In genomic region chr12:22054155-22054554, GRCh38 we compare ENCODE assay signal across 26 cellular contexts. TPM values are rescaled to one million over a fixed set of nuclear protein-coding genes. Genes with fewer than 3 reads are reported as not detected.
DNase-seq lines count a peak whose midpoint lies in the region; ATAC-seq, FAIRE-seq and TF ChIP-seq lines count a peak whose summit lies in the region.
"Had no signal": no experiment of that assay in that cellular context is flagged by ENCODE, and none has a peak within 500 bp of the region (broad histone marks: within the 10 kb centered on the region; RNA-seq: fewer than 3 reads in every experiment).

No MANE protein-coding gene starts in this region.

- ATAC-seq in HepG2 (no peak), right lobe of liver (no peak), IMR-90 (ENCODE audit: low read depth) (no peak), K562 (no peak), mucosa of descending colon (no peak), GM18873 (IDR thresholded peaks at IDR 0.05; ENCODE audit: low FRiP score, unreplicated experiment) (no peak)

- no peak for TF ChIP-seq POLR2A in HepG2 (IDR thresholded peaks at IDR 0.05; ENCODE audit: insufficient read depth in 1 of 2, low read depth in 2 of 2, low read length in 2 of 2)
- TF ChIP-seq POLR2A in right lobe of liver (IDR thresholded peaks at IDR 0.05): no peak
- no peak for TF ChIP-seq POLR2A in IMR-90 (IDR thresholded peaks at IDR 0.05; ENCODE audit: low read depth, low read length)
- TF ChIP-seq POLR2A in K562 (conservative IDR thresholded peaks at IDR 0.05): no peak

- H3K4me3 ChIP-seq in HepG2 (replicated peaks in 1 of 3; ENCODE audit: insufficient read depth in 1 of 3, low read depth in 2 of 3, low read length in 3 of 3) (no peak overlapping the region), right lobe of liver (no peak overlapping the region), IMR-90 (ENCODE audit: insufficient read depth, low read depth, low read length) (no peak overlapping the region), K562 (no peak overlapping the region), mucosa of descending colon (no peak overlapping the region), mesenchymal stem cell (ENCODE audit: insufficient read depth in 1 of 2, low read depth in 1 of 2, low read length in 2 of 2) (no peak overlapping the region)
- H3K4me3 ChIP-seq: BLaER1 had no signal

- H3K9me1 ChIP-seq in IMR-90 (ENCODE audit: insufficient read depth, low read length): no peaks in the 10 kb centered on the region; the same call in 1 of the 2 replicates
- H3K9me1 ChIP-seq in K562 (ENCODE audit: control insufficient read depth, insufficient read depth, low read length): no peaks in the 10 kb centered on the region

- H2BK12ac ChIP-seq in mesenchymal stem cell (ENCODE audit: low read length in 2 of 2): no peak overlapping the region

- H3K4ac ChIP-seq in IMR-90 (ENCODE audit: low read depth, low read length) (no peak overlapping the region), mesenchymal stem cell (ENCODE audit: low read depth in 1 of 2, low read length in 2 of 2) (no peak overlapping the region)

- no peaks in the 10 kb centered on the region for H3K9me3 ChIP-seq in HepG2 (ENCODE audit: low read length)
- H3K9me3 ChIP-seq in right lobe of liver: no peaks in the 10 kb centered on the region
- no peaks in the 10 kb centered on the region for H3K9me3 ChIP-seq in IMR-90 (ENCODE audit: control insufficient read depth, insufficient read depth, low read length)
- no peaks in the 10 kb centered on the region; the same call in 1 of the 2 replicates for H3K9me3 ChIP-seq in K562 (replicated peaks; ENCODE audit: control insufficient read depth, insufficient read depth, low read depth, low read length)
- H3K9me3 ChIP-seq in mucosa of descending colon: no peaks in the 10 kb centered on the region
- no peaks in the 10 kb centered on the region for H3K9me3 ChIP-seq in mesenchymal stem cell (ENCODE audit: control insufficient read depth, low read length)
- H3K9me3 ChIP-seq: BE2C, BLaER1 had no signal

- no peak overlapping the region for H4K91ac ChIP-seq in IMR-90 (ENCODE audit: insufficient read depth, low read depth, low read length)
- H4K91ac ChIP-seq in mesenchymal stem cell (ENCODE audit: low read length): no peak overlapping the region

- no peak overlapping the region for H2BK15ac ChIP-seq in IMR-90 (ENCODE audit: low read depth, low read length)
- no peak overlapping the region for H2BK15ac ChIP-seq in mesenchymal stem cell (ENCODE audit: low read depth, poor library complexity, severe bottlenecking)

- H2BK5ac ChIP-seq in IMR-90 (ENCODE audit: low read depth, low read length, poor library complexity, severe bottlenecking) (no peak overlapping the region), mesenchymal stem cell (ENCODE audit: low read depth, low read length, poor library complexity, severe bottlenecking) (no peak overlapping the region)

- in situ Hi-C loops in HepG2 (cut with HindIII; ENCODE audit: extremely low pct_ligation_motif_present, low pct_unique_long_range_greater_than_20kb): no loop called here
- in situ Hi-C loops in IMR-90 (cut with MboI; ENCODE audit: low sequenced_read_pairs): no loop called here
- in situ Hi-C loops in K562 (cut with MboI): no loop called here

- DNase-seq in HepG2 (ENCODE audit: low spot score): no peak
- no peak for DNase-seq in right lobe of liver
- no peak for DNase-seq in IMR-90
- DNase-seq in K562 (ENCODE audit: extremely low read depth in 1 of 4, low spot score in 3 of 4): no peak
- DNase-seq in superior temporal gyrus (ENCODE audit: extremely low spot score): peak; percentile 13
- DNase-seq in mucosa of descending colon: no peak
- no peak for DNase-seq in mesenchymal stem cell
- DNase-seq: ACHN; BE2C; C1 segment of cervical spinal cord; CD4-positive, alpha-beta memory T cell; CD4-positive, CD25-positive, alpha-beta regulatory T cell; CD8-positive, alpha-beta memory T cell; COR-L47; DMS 273 treated with DMSO at 0.1 percent for 48 hours; DMS153; DMS53; DMS79; DND-41; EL; GDM1 had no signal

- no peak for FAIRE-seq in HepG2 (lab: Jason Lieb, UNC)
- no peak for FAIRE-seq in K562 (lab: Jason Lieb, UNC)
- FAIRE-seq: GM12891, GM19239 had no signal

- H3K4me2 ChIP-seq in HepG2 (ENCODE audit: low read depth, low read length) (no peak overlapping the region), IMR-90 (ENCODE audit: low read depth, low read length) (no peak overlapping the region), K562 (ENCODE audit: insufficient read depth, low read length) (no peak overlapping the region), mesenchymal stem cell (ENCODE audit: low read length, poor library complexity, severe bottlenecking) (no peak overlapping the region)
- H3K4me2 ChIP-seq: BLaER1 had no signal

- no peaks in the 10 kb centered on the region for H3K27me3 ChIP-seq in HepG2 (ENCODE audit: control insufficient read depth in 1 of 2, insufficient read depth in 2 of 2, low read length in 2 of 2)
- H3K27me3 ChIP-seq in right lobe of liver: no peaks in the 10 kb centered on the region
- no peaks in the 10 kb centered on the region for H3K27me3 ChIP-seq in IMR-90 (ENCODE audit: control insufficient read depth, insufficient read depth, low read length)
- no peaks in the 10 kb centered on the region for H3K27me3 ChIP-seq in K562 (ENCODE audit: control insufficient read depth in 2 of 2, insufficient read depth in 2 of 2, low read length in 2 of 2)
- no peaks in the 10 kb centered on the region for H3K27me3 ChIP-seq in mesenchymal stem cell (ENCODE audit: control insufficient read depth in 1 of 2, insufficient read depth in 1 of 2, low read length in 2 of 2)
- H3K27me3 ChIP-seq: BE2C, BLaER1 had no signal

- H3K18ac ChIP-seq in IMR-90 (ENCODE audit: low read depth, low read length) (no peak overlapping the region), mesenchymal stem cell (ENCODE audit: low read depth in 1 of 2, low read length in 2 of 2) (no peak overlapping the region)

- H2BK120ac ChIP-seq in IMR-90 (ENCODE audit: low read depth, low read length) (no peak overlapping the region), mesenchymal stem cell (ENCODE audit: low read depth, low read length) (no peak overlapping the region)

- H4K20me1 ChIP-seq in HepG2 (ENCODE audit: insufficient read depth, low read length): no peaks in the 10 kb centered on the region
- no peaks in the 10 kb centered on the region for H4K20me1 ChIP-seq in IMR-90 (ENCODE audit: insufficient read depth, low read length)
- no peaks in the 10 kb centered on the region for H4K20me1 ChIP-seq in K562 (replicated peaks; ENCODE audit: control insufficient read depth, insufficient read depth, low read length)

- H3K36me3 ChIP-seq in HepG2 (replicated peaks in 1 of 2; ENCODE audit: control insufficient read depth in 1 of 2, insufficient read depth in 2 of 2, low read length in 2 of 2): peaks cover 0 to 17% of the 10 kb centered on the region in 2 experiments; a peak in 3 of 5 replicates
- H3K36me3 ChIP-seq in right lobe of liver: peaks cover 0 to 15% (median 7%) of the 10 kb centered on the region in 4 donors
- peaks cover 6% of the 10 kb centered on the region for H3K36me3 ChIP-seq in IMR-90 (ENCODE audit: control insufficient read depth, insufficient read depth, low read length)
- peaks cover 79% of the 10 kb centered on the region for H3K36me3 ChIP-seq in K562 (ENCODE audit: control insufficient read depth, insufficient read depth, low read length)
- no peaks in the 10 kb centered on the region for H3K36me3 ChIP-seq in mucosa of descending colon (ENCODE audit: low read depth)
- H3K36me3 ChIP-seq in mesenchymal stem cell (ENCODE audit: control insufficient read depth in 1 of 2, insufficient read depth in 2 of 2, low read depth in 1 of 2, low read length in 2 of 2): peaks cover 4 to 46% of the 10 kb centered on the region in 2 experiments

- H3K9ac ChIP-seq in HepG2 (ENCODE audit: insufficient read depth, low read depth, low read length) (no peak overlapping the region), IMR-90 (ENCODE audit: low read depth, low read length) (no peak overlapping the region), K562 (ENCODE audit: insufficient read depth in 1 of 2, low read depth in 2 of 2, low read length in 2 of 2) (no peak overlapping the region), mesenchymal stem cell (ENCODE audit: low read length) (no peak overlapping the region)
- H3K9ac ChIP-seq: BLaER1 had no signal

- no peak overlapping the region for H3K14ac ChIP-seq in IMR-90 (replicated peaks; ENCODE audit: low read depth, low read length)
- no peak overlapping the region for H3K14ac ChIP-seq in mesenchymal stem cell (ENCODE audit: low read length in 2 of 2)

- CTCF ChIA-PET in HepG2 (lab: Yijun Ruan, JAX; ENCODE audit: low intra/inter-chr PET ratio, low total read pairs): no interaction called here
- CTCF ChIA-PET in IMR-90 (lab: Yijun Ruan, JAX): no interaction called here
- CTCF ChIA-PET in K562 (lab: Yijun Ruan, JAX; ENCODE audit: low intra/inter-chr PET ratio): no interaction called here

- dilution Hi-C loops in IMR-90 (cut with HindIII; ENCODE audit: low sequenced_read_pairs, unreplicated experiment): no loop called here

- TF ChIP-seq EP300 in HepG2 (IDR thresholded peaks at IDR 0.05; ENCODE audit: low read depth in 2 of 2, low read length in 2 of 2) (no peak), HepG2 (CRISPR knock-in tag; IDR thresholded peaks at IDR 0.05; ENCODE audit: borderline replicate concordance) (no peak), K562 (IDR thresholded peaks at IDR 0.05; ENCODE audit: low read length) (no peak)

- H2AK5ac ChIP-seq in IMR-90 (ENCODE audit: low read depth, low read length) (no peak overlapping the region), mesenchymal stem cell (ENCODE audit: low read length, severe bottlenecking) (no peak overlapping the region)

- H3K27ac ChIP-seq in HepG2 (ENCODE audit: extremely low read length, insufficient read depth, low read length) (no peak overlapping the region), right lobe of liver (no peak overlapping the region), IMR-90 (ENCODE audit: insufficient read depth, low read length) (no peak overlapping the region), K562 (ENCODE audit: extremely low read depth, low read depth, low read length) (no peak overlapping the region), mesenchymal stem cell (ENCODE audit: low read length, poor library complexity, severe bottlenecking) (no peak overlapping the region)
- H3K27ac ChIP-seq: 22Rv1, BLaER1 had no signal

- H3K79me1 ChIP-seq in IMR-90 (ENCODE audit: low read depth in 1 of 2, low read length in 2 of 2) (peaks cover 19 to 22% of the 10 kb centered on the region in 2 experiments), mesenchymal stem cell (replicated peaks; ENCODE audit: low read length, poor library complexity, severe bottlenecking) (peaks cover 17% of the 10 kb centered on the region)

- TF ChIP-seq RAD21 in HepG2 (CRISPR knock-in tag; IDR thresholded peaks at IDR 0.05) (no peak), IMR-90 (IDR thresholded peaks at IDR 0.05; ENCODE audit: low read length) (no peak), K562 (CRISPR knock-in tag; conservative IDR thresholded peaks at IDR 0.05 in 1 of 2, IDR thresholded peaks at IDR 0.05 in 1 of 2) (no peak)

- whole genome bisulfite sequencing in HepG2 (ENCODE audit: low lambda C conversion rate): 99% methylated on average over 3 of the region's 3 CpGs
- WGBS in right lobe of liver (ENCODE audit: insufficient coverage, low coverage, low lambda C conversion rate, missing lambda C conversion rate): 95% methylated on average over 3 of the region's 3 CpGs
- no CpG with 5 or more reads among the region's 3 CpGs for WGBS in IMR-90 (ENCODE audit: extremely low coverage in 2 of 2, insufficient read length in 1 of 2), 2 experiments
- WGBS in K562 (ENCODE audit: insufficient coverage, low coverage, missing lambda C conversion rate): 95% methylated on average over 3 of the region's 3 CpGs
- 100% methylated on average over 2 of the region's 3 CpGs for WGBS in mesenchymal stem cell

- H3K4me1 ChIP-seq in HepG2 (ENCODE audit: insufficient read depth, low read length) (peaks cover 17% of the 10 kb centered on the region), right lobe of liver (peaks cover 3 to 62% (median 14%) of the 10 kb centered on the region in 4 donors), IMR-90 (ENCODE audit: control insufficient read depth, insufficient read depth, low read length) (no peaks in the 10 kb centered on the region), K562 (replicated peaks in 1 of 2; ENCODE audit: control insufficient read depth in 2 of 2, insufficient read depth in 2 of 2, low read length in 2 of 2) (peaks cover 0 to 23% of the 10 kb centered on the region in 2 experiments; a peak in 3 of 5 replicates), mucosa of descending colon (ENCODE audit: low read depth) (peaks cover 18% of the 10 kb centered on the region), mesenchymal stem cell (ENCODE audit: control insufficient read depth, insufficient read depth, low read depth, low read length) (no peaks in the 10 kb centered on the region)
- H3K4me1 ChIP-seq: BE2C, BLaER1 had no signal

- H3K23ac ChIP-seq in IMR-90 (ENCODE audit: low read depth, low read length) (no peak overlapping the region), mesenchymal stem cell (ENCODE audit: low read length in 2 of 2) (no peak overlapping the region)

- H3K79me2 ChIP-seq in HepG2 (ENCODE audit: insufficient read depth, low read length) (no peaks in the 10 kb centered on the region), K562 (ENCODE audit: control insufficient read depth, insufficient read depth, low read length) (peaks cover 65% of the 10 kb centered on the region)

- TF ChIP-seq CTCF in HepG2 (CRISPR knock-in tag; IDR thresholded peaks at IDR 0.05) (no peak), right lobe of liver (IDR thresholded peaks at IDR 0.05) (no peak), IMR-90 (conservative IDR thresholded peaks at IDR 0.05; ENCODE audit: low read depth, low read length) (no peak), K562 (IDR thresholded peaks at IDR 0.05 in 2 of 3, conservative IDR thresholded peaks at IDR 0.05 in 1 of 3; ENCODE audit: insufficient read depth in 2 of 3, low read depth in 1 of 3, low read length in 3 of 3) (no peak), mucosa of descending colon (IDR thresholded peaks at IDR 0.05) (no peak)

- H2AK9ac ChIP-seq in IMR-90 (replicated peaks; ENCODE audit: low read depth, low read length, poor library complexity): no peak overlapping the region

- no peak overlapping the region for H4K5ac ChIP-seq in IMR-90 (ENCODE audit: low read depth, low read length)

- no peak overlapping the region for H3K56ac ChIP-seq in IMR-90 (ENCODE audit: extremely low read depth, insufficient read depth, low read length)

- H2AFZ ChIP-seq in HepG2 (ENCODE audit: low read length) (no peak overlapping the region), IMR-90 (replicated peaks; ENCODE audit: low read length, poor library complexity) (no peak overlapping the region), K562 (ENCODE audit: low read depth, low read length) (no peak overlapping the region), mesenchymal stem cell (ENCODE audit: low read depth, low read length) (no peak overlapping the region)

- intact Hi-C loops in HepG2 (cut with micrococcal nuclease; ENCODE audit: unreplicated experiment) (no loop called here), right lobe of liver (cut with DNase I) (no loop called here), IMR-90 (cut with micrococcal nuclease) (no loop called here), K562 (cut with micrococcal nuclease) (no loop called here), mucosa of descending colon (cut with DNase I, micrococcal nuclease) (no loop called here)

- BruUV-seq in HepG2 (replicated peaks; lab: Mats Ljungman, UMichigan) (no TSS peak), IMR-90 (replicated peaks; lab: Mats Ljungman, UMichigan) (no TSS peak), K562 (replicated peaks; lab: Mats Ljungman, UMichigan) (no TSS peak)

- POLR2A ChIA-PET in HepG2 (lab: Yijun Ruan, JAX): no interaction called here
- POLR2A ChIA-PET in IMR-90 (lab: Charles Lee; ENCODE audit: unreplicated experiment): no interaction called here
- POLR2A ChIA-PET in K562 (lab: Yijun Ruan, JAX): interaction anchor here (0.7 kb wide), 1 partner anchor 959 kb away, joined by 3 read pairs; no protein-coding TSS in a partner anchor

- H4K8ac ChIP-seq in IMR-90 (ENCODE audit: low read depth in 2 of 2, low read length in 2 of 2) (no peak overlapping the region), mesenchymal stem cell (ENCODE audit: low read length) (no peak overlapping the region)

- no peak overlapping the region for H2BK20ac ChIP-seq in IMR-90 (ENCODE audit: low read depth, low read length)

RNA-seq across cellular contexts. Expression of gene CMAS, which starts 8.1 kb away (rescaled TPM):
- total RNA-seq in HepG2 (2016; rRNA removed; fragmentation: Illumina TruSeq; extraction: Trizol) (21.3 and 36.9 TPM in 2 replicates), right lobe of liver (10 to 100 TPM; 20.8 to 44.1 (median 27.6) TPM), IMR-90 (2012; rRNA removed) (9.5 and 19.4 TPM in 2 replicates), K562 (2014; rRNA removed) (65.3 and 66.4 TPM in 2 replicates), K562 (2014; rRNA removed; fragmentation: Illumina TruSeq; extraction: Trizol) (74.5 and 82.5 TPM in 2 replicates), K562 (2015; rRNA removed; fragmentation: Illumina TruSeq; extraction: Trizol) (48.3 and 49.4 TPM in 2 replicates), K562 (2021) (73.3 and 74.1 TPM in 2 replicates), mucosa of descending colon (100 to 1,000 TPM in 2 of 3 donors, 10 to 100 TPM in 1; 70.1 to 139 (median 121) TPM)
- 4.4 and 5.2 TPM in 2 replicates for total RNA-seq in HepG2 (2016; cell fraction: cytosol; rRNA removed; fragmentation: Illumina TruSeq; extraction: Trizol; ENCODE audit: low read depth)
- 23.1 and 33.9 TPM in 2 replicates for total RNA-seq in HepG2 (2016; cell fraction: insoluble cytoplasmic fraction; rRNA removed; fragmentation: Illumina TruSeq; extraction: Trizol)
- total RNA-seq in HepG2 (2016; cell fraction: membrane; rRNA removed; fragmentation: Illumina TruSeq; extraction: Trizol): 14.8 and 16.3 TPM in 2 replicates
- 14.6 and 15.2 TPM in 2 replicates for total RNA-seq in HepG2 (2016; cell fraction: nucleus; rRNA removed; fragmentation: Illumina TruSeq; extraction: Trizol)
- polyA plus RNA-seq in HepG2 (2011; rRNA removed) (10.2 and 14.0 TPM in 2 replicates), IMR-90 (2012; rRNA removed) (20.6 and 26.8 TPM in 2 replicates), K562 (2011; rRNA removed) (56.3 and 84.6 TPM in 2 replicates), K562 (2014; fragmentation: Illumina TruSeq; extraction: Trizol) (58.4 and 64.8 TPM in 2 replicates), K562 (2014; fragmentation: Nextera tagmentation; extraction: Ambion mirVana) (10 to 100 TPM; 29.7 to 32.0 TPM), K562 (2014; rRNA removed) (92.2 and 108 TPM in 2 replicates)
- 5.4 and 7.3 TPM in 2 replicates for polyA plus RNA-seq in HepG2 (2011; cell fraction: cytosol; rRNA removed)
- 3.2 and 3.8 TPM in 2 replicates for polyA plus RNA-seq in HepG2 (2011; cell fraction: nucleus; rRNA removed)
- 21.3 and 28.2 TPM in 2 replicates for polyA plus RNA-seq in HepG2 (2012)
- polyA plus RNA-seq in HepG2 (2016; cell fraction: cytosol; fragmentation: Illumina TruSeq; extraction: Trizol; ENCODE audit: low read depth): 6.6 and 9.0 TPM in 2 replicates
- polyA plus RNA-seq in HepG2 (2016; cell fraction: insoluble cytoplasmic fraction; fragmentation: Illumina TruSeq; extraction: Trizol; ENCODE audit: low read depth): 48.7 and 54.8 TPM in 2 replicates
- 16.4 and 17.9 TPM in 2 replicates for polyA plus RNA-seq in HepG2 (2016; cell fraction: membrane; fragmentation: Illumina TruSeq; extraction: Trizol; ENCODE audit: low read depth)
- 29.4 and 31.0 TPM in 2 replicates for polyA plus RNA-seq in HepG2 (2016; cell fraction: nucleus; fragmentation: Illumina TruSeq; extraction: Trizol; ENCODE audit: insufficient read depth, low read depth)
- polyA minus RNA-seq in HepG2 (2011; rRNA and poly(A)+ RNA removed; ENCODE audit: low replicate concordance): 1.9 and 2.7 TPM in 2 replicates
- 6.2 and 6.4 TPM in 2 replicates for polyA minus RNA-seq in HepG2 (2011; cell fraction: cytosol; rRNA and poly(A)+ RNA removed)
- 6.8 and 7.2 TPM in 2 replicates for polyA minus RNA-seq in HepG2 (2011; cell fraction: nucleus; rRNA and poly(A)+ RNA removed)
- 8.2 and 9.0 TPM in 2 replicates for polyA plus RNA-seq in IMR-90 (2012; cell fraction: cytosol; rRNA removed)
- 2.2 and 8.9 TPM in 2 replicates for polyA plus RNA-seq in IMR-90 (2012; cell fraction: nucleus; rRNA removed; ENCODE audit: low replicate concordance)
- 13.8 and 49.6 TPM in 2 replicates for total RNA-seq in K562 (2011; cell fraction: chromatin; rRNA removed; ENCODE audit: low replicate concordance)
- total RNA-seq in K562 (2011; cell fraction: nucleolus; rRNA removed): 9.2 and 10.9 TPM in 2 replicates
- 19.1 and 21.8 TPM in 2 replicates for total RNA-seq in K562 (2011; cell fraction: nucleoplasm; rRNA removed)
- 13.5 and 17.5 TPM in 2 replicates for polyA plus RNA-seq in K562 (2011; cell fraction: cytosol; rRNA removed)
- polyA plus RNA-seq in K562 (2011; cell fraction: nucleus; rRNA removed): 11.9 and 16.0 TPM in 2 replicates
- polyA plus RNA-seq in K562 (2012): 51.0 and 59.8 TPM in 2 replicates
- polyA minus RNA-seq in K562 (2011; rRNA and poly(A)+ RNA removed): 39.0 and 55.8 TPM in 2 replicates
- polyA minus RNA-seq in K562 (2011; cell fraction: cytosol; rRNA and poly(A)+ RNA removed): 17.4 and 24.0 TPM in 2 replicates
- 12.3 and 20.1 TPM in 2 replicates for polyA minus RNA-seq in K562 (2011; cell fraction: nucleus; rRNA and poly(A)+ RNA removed)
- polyA plus RNA-seq in mesenchymal stem cell (2013, experiment 1 of 2): 24.0 TPM
- 25.4 TPM for polyA plus RNA-seq in mesenchymal stem cell (2013, experiment 2 of 2)

Comparison
In these comparisons a context has a peak if more than half of its experiments do, and no peak if none do; other contexts are left out.
1. Of the 241 proteins assayed by ChIP-seq in both HepG2 and K562: peak only in HepG2: none; only in K562: MAFG; in both: MAFF and MAFK; in neither: 238.